8 cellular contexts compared by ENCODE assay signal in the genomic region with DNA sequence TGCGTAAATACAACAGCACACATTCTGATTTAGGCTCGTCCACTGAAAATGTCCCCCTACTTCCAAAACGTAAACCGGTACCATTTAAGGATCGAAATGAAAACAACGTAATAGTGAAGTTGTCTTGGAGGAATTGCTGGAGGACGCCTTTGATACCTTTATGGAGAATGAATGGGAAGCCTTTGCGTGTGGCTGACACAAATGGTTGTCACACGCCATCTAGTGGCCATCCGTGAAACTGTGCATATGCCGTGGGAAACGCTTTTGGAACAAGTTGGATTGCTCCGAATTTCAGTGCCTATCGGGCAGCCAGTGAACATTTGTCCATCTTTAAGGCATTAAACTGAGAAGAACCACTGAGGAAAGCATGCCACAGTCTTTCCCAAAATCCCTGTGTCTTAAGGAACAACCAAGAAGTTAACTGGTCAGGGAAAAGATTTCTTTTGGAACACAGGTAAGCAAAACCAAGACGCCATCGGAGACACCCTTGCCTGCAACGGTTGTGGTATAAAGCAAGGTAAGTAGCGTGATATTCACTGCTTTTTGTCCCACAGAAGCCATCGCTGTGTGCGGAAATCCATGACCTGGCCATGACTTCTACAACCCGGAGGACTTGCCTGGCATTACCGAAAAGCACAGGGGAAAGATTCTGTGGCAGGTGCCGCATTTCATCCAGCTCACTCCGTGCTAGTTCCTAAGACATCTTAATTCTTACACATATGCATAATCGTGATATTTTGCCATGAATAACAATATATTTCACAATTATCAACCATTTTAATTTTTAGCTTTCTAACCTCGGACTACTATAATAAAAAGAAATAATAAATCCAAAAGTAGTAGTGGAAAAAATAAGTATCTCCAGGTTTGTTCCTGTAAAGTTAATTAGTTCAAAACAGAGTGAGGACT.
A peak's percentile ranks its signal among the peaks of the same experiment; 100 is the strongest.
DNase-seq lines count a peak whose midpoint lies in the region; ATAC-seq, FAIRE-seq and TF ChIP-seq lines count a peak whose summit lies in the region.

No MANE protein-coding gene starts in this region.

- peaks cover 26% of the 10 kb centered on the region for H3K27me3 Mint-ChIP-seq in activated T-helper 2 cell treated with anti-CD3 and anti-CD28 coated beads, Interferon-gamma antibody, Interleukin-2, Interleukin-4, amounts not matched to agents 10 μg/mL and 5 μg/mL and 100 μg/mL, durations not matched to agents 14 hours and 24 hours and 36 hours (ENCODE audit: low read depth)

- no peak for TF ChIP-seq POLR2A in suprapubic skin (IDR thresholded peaks at IDR 0.05)

- no peaks in the 10 kb centered on the region for H3K36me3 Mint-ChIP-seq in activated T-helper 2 cell treated with anti-CD3 and anti-CD28 coated beads, Interferon-gamma antibody, Interleukin-2, Interleukin-4, amounts not matched to agents 10 μg/mL and 5 μg/mL and 100 μg/mL, durations not matched to agents 14 hours and 24 hours and 36 hours (ENCODE audit: low read depth)

- TF ChIP-seq CTCF in KMS-11 (conservative IDR thresholded peaks at IDR 0.05; ENCODE audit: low read depth, low read length) (peak; percentile 93), foreskin keratinocyte (conservative IDR thresholded peaks at IDR 0.05) (peak; percentile 94), neutrophil (IDR thresholded peaks at IDR 0.05) (peak; percentile 84), suprapubic skin (IDR thresholded peaks at IDR 0.05) (peak; percentile 84 to 97)

- H3K9me3 ChIP-seq in neutrophil, result no peaks in the 10 kb centered on the region
- no peaks in the 10 kb centered on the region for H3K9me3 ChIP-seq in suprapubic skin

- H3K4me3 ChIP-seq in KMS-11 (IDR thresholded peaks at IDR 0.05; ENCODE audit: insufficient read depth, low read depth, low read length), result no peak overlapping the region
- H3K4me3 ChIP-seq in neutrophil (ENCODE audit: low read depth in 1 of 2, low read length in 1 of 2), result no peak overlapping the region
- no peak overlapping the region for H3K4me3 ChIP-seq in suprapubic skin

- intact Hi-C loops in activated T-helper 2 cell treated with anti-CD3 and anti-CD28 coated beads, Interferon-gamma antibody, Interleukin-2, Interleukin-4, amounts not matched to agents 10 μg/mL and 5 μg/mL and 100 μg/mL, durations not matched to agents 14 hours and 24 hours and 36 hours (cut with micrococcal nuclease), result loop anchor here (1.0 to 10.0 kb wide), 5 partner anchors 689 to 1107 kb away; a partner anchor contains a TSS

- H3K27me3 ChIP-seq in KMS-11 (ENCODE audit: insufficient read depth, low read depth) (no peaks in the 10 kb centered on the region), foreskin keratinocyte (peaks cover 22% of the 10 kb centered on the region), neutrophil (peaks cover 100% of the 10 kb centered on the region), suprapubic skin (peaks cover 50% of the 10 kb centered on the region)

- no peak overlapping the region for H3K27ac ChIP-seq in KMS-11
- no peak overlapping the region for H3K27ac ChIP-seq in foreskin keratinocyte
- no peak overlapping the region for H3K27ac ChIP-seq in neutrophil
- no peak overlapping the region for H3K27ac ChIP-seq in suprapubic skin

- no peaks in the 10 kb centered on the region for H3K9me3 Mint-ChIP-seq in activated T-helper 2 cell treated with anti-CD3 and anti-CD28 coated beads, Interferon-gamma antibody, Interleukin-2, Interleukin-4, amounts not matched to agents 10 μg/mL and 5 μg/mL and 100 μg/mL, durations not matched to agents 14 hours and 24 hours and 36 hours

- no peak for FAIRE-seq in RCC 7860 (lab: Jason Lieb, UNC)

- H3K27ac Mint-ChIP-seq in activated T-helper 2 cell treated with anti-CD3 and anti-CD28 coated beads, Interferon-gamma antibody, Interleukin-2, Interleukin-4, amounts not matched to agents 10 μg/mL and 5 μg/mL and 100 μg/mL, durations not matched to agents 14 hours and 24 hours and 36 hours, result no peak overlapping the region

- H2AFZ ChIP-seq in KMS-11 (ENCODE audit: low read depth), result peak overlapping the region; percentile 22; the same call in 1 of the 2 replicates

- no peaks in the 10 kb centered on the region for H3K36me3 ChIP-seq in KMS-11 (ENCODE audit: insufficient read depth)
- H3K36me3 ChIP-seq in neutrophil, result no peaks in the 10 kb centered on the region
- no peaks in the 10 kb centered on the region for H3K36me3 ChIP-seq in suprapubic skin

- no peak overlapping the region for H3K4me2 ChIP-seq in KMS-11

- no peak overlapping the region for H3K4me3 Mint-ChIP-seq in activated T-helper 2 cell treated with anti-CD3 and anti-CD28 coated beads, Interferon-gamma antibody, Interleukin-2, Interleukin-4, amounts not matched to agents 10 μg/mL and 5 μg/mL and 100 μg/mL, durations not matched to agents 14 hours and 24 hours and 36 hours (ENCODE audit: low read depth)

- H3K9ac ChIP-seq in KMS-11, result no peak overlapping the region

- H3K4me1 Mint-ChIP-seq in activated T-helper 2 cell treated with anti-CD3 and anti-CD28 coated beads, Interferon-gamma antibody, Interleukin-2, Interleukin-4, amounts not matched to agents 10 μg/mL and 5 μg/mL and 100 μg/mL, durations not matched to agents 14 hours and 24 hours and 36 hours (ENCODE audit: low read depth), result no peaks in the 10 kb centered on the region

- ATAC-seq in foreskin keratinocyte (peak; percentile 75), HG03135 (IDR thresholded peaks at IDR 0.05; ENCODE audit: unreplicated experiment) (no peak)

- DNase-seq in ELR (ENCODE audit: low read depth) (peak; percentile 75), RCC 7860 (ENCODE audit: low spot score) (peak; percentile 42), foreskin keratinocyte (peak; percentile 31 to 67), suprapubic skin (ENCODE audit: low spot score in 2 of 2) (peak; percentile 86)
- DNase-seq in activated T-helper 2 cell treated with anti-CD3 and anti-CD28 coated beads, Interferon-gamma antibody, Interleukin-2, Interleukin-4, amounts not matched to agents 10 μg/mL and 5 μg/mL and 100 μg/mL, durations not matched to agents 14 hours and 24 hours and 36 hours (ENCODE audit: low spot score), result peak; percentile 43

- WGBS in suprapubic skin, result 29% methylated on average over 26 of the region's 26 CpGs

- TF ChIP-seq EP300 in suprapubic skin (IDR thresholded peaks at IDR 0.05), result no peak

- H3K4me1 ChIP-seq in KMS-11 (ENCODE audit: low read depth, poor library complexity, severe bottlenecking) (no peaks in the 10 kb centered on the region), foreskin keratinocyte (peaks cover 5% of the 10 kb centered on the region), neutrophil (ENCODE audit: control insufficient read depth in 1 of 2, insufficient read depth in 1 of 2, low read depth in 1 of 2, low read length in 1 of 2) (no peaks in the 10 kb centered on the region), suprapubic skin (no peaks in the 10 kb centered on the region)

- no peaks in the 10 kb centered on the region for H3K79me2 ChIP-seq in KMS-11 (ENCODE audit: insufficient read depth, low read depth)

- no peaks in the 10 kb centered on the region for H4K20me1 ChIP-seq in KMS-11 (ENCODE audit: insufficient read depth)
